ENCODE assay signal across 28 cellular contexts in the genomic region with DNA sequence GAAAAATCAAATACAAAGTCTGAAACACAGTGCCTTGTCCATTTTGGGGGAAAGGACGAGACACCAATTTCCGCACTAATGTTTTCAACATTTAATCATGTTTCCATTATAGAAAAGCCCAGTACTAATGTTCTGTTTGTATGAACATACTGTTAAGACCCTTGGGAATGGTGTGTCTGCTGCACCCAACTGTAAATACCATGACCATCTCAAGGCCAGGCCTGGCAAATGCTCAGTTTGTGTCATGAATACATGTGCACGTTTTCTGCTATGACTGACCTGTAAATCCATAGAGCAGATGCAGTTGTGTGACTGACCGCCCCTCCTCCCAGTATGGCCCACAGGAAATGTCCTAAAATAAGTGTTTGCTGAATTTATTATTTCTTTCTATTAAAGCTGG.
"Had no signal": no experiment of that assay in that cellular context is flagged by ENCODE, and none has a peak within 500 bp of the region (broad histone marks: within the 10 kb centered on the region; RNA-seq: fewer than 3 reads in every experiment).

No MANE protein-coding gene starts in this region.

- H3K27ac ChIP-seq: colonic mucosa, epithelial cell of prostate, esophagus muscularis mucosa, esophagus squamous epithelium, foreskin keratinocyte, gastrocnemius medialis, gastroesophageal sphincter, heart left ventricle had no signal

- H3K4me1 ChIP-seq: colonic mucosa, foreskin keratinocyte had no signal

- H3K27ac Mint-ChIP-seq: dendritic cell treated with granulocyte-macrophage colony-stimulating factor and Interleukin-4, amounts not matched to agents 40 ng/mL and 50 ng/mL, for 4 days; effector memory CD8-positive, alpha-beta T cell; endodermal cell had no signal

- FAIRE-seq: colon, endometrium, endothelial cell of umbilical vein, frontal cortex had no signal

- DNase-seq: colonic mucosa; cortex of kidney; dermis blood vessel endothelial cell; dorsolateral prefrontal cortex; effector CD4-positive, alpha-beta T cell; effector CD8-positive, alpha-beta T cell; effector memory CD4-positive, alpha-beta T cell; effector memory CD8-positive, alpha-beta T cell; endodermal cell; erythroblast; esophagus squamous epithelium; foreskin fibroblast; foreskin keratinocyte; foreskin melanocyte; gastrocnemius medialis; glutamatergic neuron; head of caudate nucleus; heart left ventricle; heart right ventricle had no signal

- H3K4me3 Mint-ChIP-seq: dendritic cell treated with granulocyte-macrophage colony-stimulating factor and Interleukin-4, amounts not matched to agents 40 ng/mL and 50 ng/mL, for 4 days; effector memory CD8-positive, alpha-beta T cell; endodermal cell had no signal

- H3K27me3 Mint-ChIP-seq: dendritic cell treated with granulocyte-macrophage colony-stimulating factor and Interleukin-4, amounts not matched to agents 40 ng/mL and 50 ng/mL, for 4 days; effector memory CD8-positive, alpha-beta T cell had no signal

- H3K9me3 ChIP-seq: colonic mucosa, esophagus muscularis mucosa, esophagus squamous epithelium, gastrocnemius medialis, gastroesophageal sphincter had no signal

- ATAC-seq: effector memory CD8-positive, alpha-beta T cell; esophagus mucosa; foreskin keratinocyte; gastrocnemius medialis; gastroesophageal sphincter; heart left ventricle; heart right ventricle had no signal

- H3K36me3 ChIP-seq: colonic mucosa, esophagus muscularis mucosa, gastrocnemius medialis, gastroesophageal sphincter had no signal

- H3K4me3 ChIP-seq: colonic mucosa, dorsolateral prefrontal cortex, esophagus muscularis mucosa, esophagus squamous epithelium, gastrocnemius medialis, gastroesophageal sphincter, heart left ventricle, heart right ventricle had no signal

- H3K9me3 Mint-ChIP-seq: dendritic cell treated with granulocyte-macrophage colony-stimulating factor and Interleukin-4, amounts not matched to agents 40 ng/mL and 50 ng/mL, for 4 days; endodermal cell had no signal

- H3K27me3 ChIP-seq: colonic mucosa, esophagus muscularis mucosa, esophagus squamous epithelium, foreskin keratinocyte, gastrocnemius medialis, gastroesophageal sphincter, heart left ventricle, heart right ventricle had no signal
